ENCODE assay signal across 18 cellular contexts in genomic region chr18:39624934-39625333, GRCh38.
DNase-seq lines count a peak whose midpoint lies in the region; ATAC-seq, FAIRE-seq and TF ChIP-seq lines count a peak whose summit lies in the region.
"Had no signal": no experiment of that assay in that cellular context is flagged by ENCODE, and none has a peak within 500 bp of the region (broad histone marks: within the 10 kb centered on the region; RNA-seq: fewer than 3 reads in every experiment).

No MANE protein-coding gene starts in this region.

- peaks cover 5% of the 10 kb centered on the region for H3K4me1 ChIP-seq in astrocyte (ENCODE audit: insufficient read depth, low read length)

- no peak for TF ChIP-seq CTCF in astrocyte (IDR thresholded peaks at IDR 0.05; ENCODE audit: insufficient read depth, low read depth, low read length)
- no peak for TF ChIP-seq CTCF in fibroblast of villous mesenchyme (IDR thresholded peaks at IDR 0.05; ENCODE audit: insufficient read depth, low read depth, low read length)

- DNase-seq in HTR-8/SVneo (ENCODE audit: insufficient read length, low spot score): peak; percentile 27
- peak; percentile 80 for DNase-seq in astrocyte (ENCODE audit: low read depth)
- DNase-seq in fibroblast of villous mesenchyme (ENCODE audit: low read depth): peak; percentile 51
- DNase-seq in urothelium cell line (ENCODE audit: low spot score): peak; percentile 1
- DNase-seq in UCSD-AML1 (lab: John Stamatoyannopoulos, UW; ENCODE audit: unreplicated experiment): no peak
- DNase-seq: activated CD4-positive, alpha-beta T cell treated with anti-CD3 and anti-CD28 coated beads for 1 hour; central memory CD4-positive, alpha-beta T cell; DMS79 treated with DMSO at 0.1 percent for 48 hours; MM.1S; NCI-H2029; NCI-H774; posterior cingulate gyrus had no signal

- H3K36me3 Mint-ChIP-seq in astrocyte (ENCODE audit: low read depth, unreplicated experiment): no peaks in the 10 kb centered on the region
- H3K36me3 Mint-ChIP-seq: activated naive CD4-positive, alpha-beta T cell treated with anti-CD3 and anti-CD28 coated beads, Interleukin-2, amount 50 U/mL, for 24 hours; CD14-positive monocyte had no signal

- H3K9ac ChIP-seq in astrocyte (ENCODE audit: low read length): peak overlapping the region; percentile 2

- H3K9me3 Mint-ChIP-seq in astrocyte (ENCODE audit: unreplicated experiment): no peaks in the 10 kb centered on the region
- H3K9me3 Mint-ChIP-seq: T-helper 1 cell treated with Interleukin-12 subunit alpha and Interleukin-12 subunit beta and Interleukin-4 antibody, amounts not matched to agents 30 μg/mL and 1 μg/mL, for 36 hours had no signal

- peaks cover 37% of the 10 kb centered on the region for H3K4me1 Mint-ChIP-seq in astrocyte (ENCODE audit: low read depth, unreplicated experiment)
- H3K4me1 Mint-ChIP-seq: activated naive CD4-positive, alpha-beta T cell treated with anti-CD3 and anti-CD28 coated beads, Interleukin-2, amount 50 U/mL, for 24 hours; CD14-positive monocyte had no signal

- H3K36me3 ChIP-seq in astrocyte (ENCODE audit: insufficient read depth, low read length): no peaks in the 10 kb centered on the region

- FAIRE-seq in HTR-8/SVneo (lab: Jason Lieb, UNC) (peak; percentile 13), astrocyte (lab: Jason Lieb, UNC) (peak; percentile 76), urothelium cell line (lab: Jason Lieb, UNC) (no peak)

- peak overlapping the region; percentile 0 for H3K27ac Mint-ChIP-seq in astrocyte (ENCODE audit: unreplicated experiment)
- H3K27ac Mint-ChIP-seq: activated naive CD4-positive, alpha-beta T cell treated with anti-CD3 and anti-CD28 coated beads, Interleukin-2, amount 50 U/mL, for 24 hours; CD14-positive monocyte; T-helper 1 cell treated with Interleukin-12 subunit alpha and Interleukin-12 subunit beta and Interleukin-4 antibody, amounts not matched to agents 30 μg/mL and 1 μg/mL, for 36 hours had no signal

- no peak for ATAC-seq in GM18868 (IDR thresholded peaks at IDR 0.05; ENCODE audit: unreplicated experiment)
- no peak for ATAC-seq in HG03196 (IDR thresholded peaks at IDR 0.05; ENCODE audit: unreplicated experiment)

- H3K4me3 Mint-ChIP-seq in astrocyte (ENCODE audit: unreplicated experiment): no peak overlapping the region
- H3K4me3 Mint-ChIP-seq: activated naive CD4-positive, alpha-beta T cell treated with anti-CD3 and anti-CD28 coated beads, Interleukin-2, amount 50 U/mL, for 24 hours; CD14-positive monocyte; T-helper 1 cell treated with Interleukin-12 subunit alpha and Interleukin-12 subunit beta and Interleukin-4 antibody, amounts not matched to agents 30 μg/mL and 1 μg/mL, for 36 hours had no signal

- H4K20me1 ChIP-seq in astrocyte (ENCODE audit: insufficient read depth, low read length): no peaks in the 10 kb centered on the region

- no peaks in the 10 kb centered on the region for H3K9me3 ChIP-seq in astrocyte (ENCODE audit: insufficient read depth, low read depth, low read length)

- peak overlapping the region; percentile 73 for H3K4me2 ChIP-seq in astrocyte (ENCODE audit: low read length)
- H3K4me2 ChIP-seq: hepatocyte had no signal

- no peaks in the 10 kb centered on the region for H3K27me3 Mint-ChIP-seq in astrocyte (ENCODE audit: low read depth, unreplicated experiment)
- H3K27me3 Mint-ChIP-seq: activated naive CD4-positive, alpha-beta T cell treated with anti-CD3 and anti-CD28 coated beads, Interleukin-2, amount 50 U/mL, for 24 hours had no signal

- no peaks in the 10 kb centered on the region for H3K27me3 ChIP-seq in astrocyte (ENCODE audit: insufficient read depth, low read length)
- H3K27me3 ChIP-seq: hepatocyte had no signal

- H3K79me2 ChIP-seq in astrocyte (ENCODE audit: insufficient read depth, low read length): no peaks in the 10 kb centered on the region
- H3K79me2 ChIP-seq: hepatocyte had no signal

- no peak overlapping the region for H3K4me3 ChIP-seq in astrocyte (ENCODE audit: insufficient read depth, low read depth, low read length)
- no peak overlapping the region for H3K4me3 ChIP-seq in fibroblast of villous mesenchyme (ENCODE audit: low read depth, low read length)
- H3K4me3 ChIP-seq: hepatocyte had no signal

- no peak overlapping the region for H2AFZ ChIP-seq in astrocyte (ENCODE audit: low read depth, low read length)
- H2AFZ ChIP-seq: hepatocyte had no signal

- H3K27ac ChIP-seq in astrocyte (ENCODE audit: low read depth, low read length): peak overlapping the region; percentile 22
- H3K27ac ChIP-seq: hepatocyte had no signal
